ENCODE assay signal across 1 cellular context in genomic region chr3:41508063-41508696, GRCh38.
TF ChIP-seq lines count a peak whose summit lies in the region.

No MANE protein-coding gene starts in this region.

TF ChIP-seq in WTC11, 78 proteins besides CTCF, POLR2A, EP300 and RAD21 (continued from another document):
- no peak for TF ChIP-seq ZNF425 (CRISPR knock-in tag; conservative IDR thresholded peaks at IDR 0.05)
- no peak for TF ChIP-seq NR3C1 (CRISPR knock-in tag; conservative IDR thresholded peaks at IDR 0.05; ENCODE audit: low read depth)
TF ChIP-seq in WTC11: peak in this region for 0.
